In the genomic region with DNA sequence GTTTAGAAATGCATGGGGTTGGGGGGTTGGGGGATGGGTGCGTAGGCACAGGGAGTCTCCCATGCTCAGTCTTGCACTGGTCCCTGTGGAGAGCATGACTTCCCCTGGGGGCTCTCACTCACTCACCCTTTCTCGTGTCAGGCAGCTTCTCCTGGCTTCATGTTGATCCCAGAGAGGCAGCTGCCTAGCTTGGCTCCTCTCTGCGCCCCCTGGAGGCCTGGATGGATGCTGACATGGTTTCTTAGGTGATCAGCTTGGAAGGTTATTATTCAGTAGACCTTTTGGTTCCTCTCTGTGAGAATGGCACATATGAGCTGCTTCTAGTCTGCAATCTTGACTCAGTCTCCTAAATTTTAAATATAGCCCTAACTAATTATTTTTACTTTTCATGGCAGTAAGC, we compare ENCODE assay signal across 10 cellular contexts.
A peak's percentile ranks its signal among the peaks of the same experiment; 100 is the strongest.
DNase-seq lines count a peak whose midpoint lies in the region; ATAC-seq and TF ChIP-seq lines count a peak whose summit lies in the region.
"Had no signal": no experiment of that assay in that cellular context is flagged by ENCODE, and none has a peak within 500 bp of the region (broad histone marks: within the 10 kb centered on the region; RNA-seq: fewer than 3 reads in every experiment).

No MANE protein-coding gene starts in this region.

- intact Hi-C loops in gastrocnemius medialis (cut with DNase I; ENCODE audit: low total_unique reads) = no loop called here

- in situ Hi-C loops in GM13977 (cut with MboI; ENCODE audit: low pct_unique_long_range_greater_than_20kb, low sequenced_read_pairs, unreplicated experiment) = no loop called here
- in situ Hi-C loops in gastrocnemius medialis (cut with MboI; ENCODE audit: low sequenced_read_pairs in 4 of 4) = no loop called here

- H3K27ac ChIP-seq in gastrocnemius medialis = no peak overlapping the region
- H3K27ac ChIP-seq: epithelial cell of prostate had no signal

- H3K9me3 ChIP-seq in gastrocnemius medialis = no peaks in the 10 kb centered on the region

- peak; percentile 17 for TF ChIP-seq CTCF in AG09309 (IDR thresholded peaks at IDR 0.05; ENCODE audit: control insufficient read depth, insufficient read depth, low read depth, low read length, missing control alignments)
- peak; percentile 47 for TF ChIP-seq CTCF in GM13977 (IDR thresholded peaks at IDR 0.05; ENCODE audit: extremely low read depth, insufficient read depth, missing control alignments)
- TF ChIP-seq CTCF in choroid plexus epithelial cell (conservative IDR thresholded peaks at IDR 0.05; ENCODE audit: low read depth, low read length) = peak; percentile 38
- TF ChIP-seq CTCF in gastrocnemius medialis (IDR thresholded peaks at IDR 0.05 in 4 of 5, conservative IDR thresholded peaks at IDR 0.05 in 1 of 5) = no peak

- no peak for DNase-seq in AG09309 (ENCODE audit: low read depth)
- peak; percentile 9 for DNase-seq in GM13977 (ENCODE audit: low spot score)
- peak; percentile 10 for DNase-seq in HuH-7 (ENCODE audit: low spot score)
- DNase-seq in choroid plexus epithelial cell (ENCODE audit: low read depth) = no peak
- no peak for DNase-seq in NCI-H187 (lab: John Stamatoyannopoulos, UW)
- DNase-seq in dedifferentiated amniotic fluid mesenchymal stem cell (ENCODE audit: extremely low spot score) = no peak
- DNase-seq in gastrocnemius medialis = no peak
- DNase-seq: activated CD4-positive, alpha-beta memory T cell treated with anti-CD3 and anti-CD28 coated beads, Interleukin-2, amount 10 ng/mL, durations not matched to agents 7 days and 5 days had no signal

- ATAC-seq in HG02642 (IDR thresholded peaks at IDR 0.05; ENCODE audit: poor library complexity, unreplicated experiment) = no peak
- ATAC-seq in gastrocnemius medialis = no peak

- no peak for TF ChIP-seq POLR2A in gastrocnemius medialis (IDR thresholded peaks at IDR 0.05)

- H3K4me3 ChIP-seq in AG09309 (ENCODE audit: control insufficient read depth, low read depth, low read length) (no peak overlapping the region), choroid plexus epithelial cell (ENCODE audit: low read depth, low read length) (no peak overlapping the region), gastrocnemius medialis (no peak overlapping the region)

- H3K36me3 ChIP-seq in gastrocnemius medialis = no peaks in the 10 kb centered on the region

- no peaks in the 10 kb centered on the region for H3K4me1 ChIP-seq in gastrocnemius medialis

- no peaks in the 10 kb centered on the region for H3K27me3 ChIP-seq in gastrocnemius medialis

Comparison
In these comparisons a context has a peak if more than half of its experiments do, and no peak if none do; other contexts are left out.
1. DNase-seq: peak in GM13977 (single experiment) and HuH-7 (single experiment); none in AG09309 (single experiment), choroid plexus epithelial cell (single experiment), NCI-H187 (0 of 2), dedifferentiated amniotic fluid mesenchymal stem cell (single experiment) and gastrocnemius medialis (0 of 2).
2. CTCF ChIP-seq: peak in AG09309 (single experiment), GM13977 (single experiment) and choroid plexus epithelial cell (single experiment); none in gastrocnemius medialis (0 of 5).